In the genomic region with DNA sequence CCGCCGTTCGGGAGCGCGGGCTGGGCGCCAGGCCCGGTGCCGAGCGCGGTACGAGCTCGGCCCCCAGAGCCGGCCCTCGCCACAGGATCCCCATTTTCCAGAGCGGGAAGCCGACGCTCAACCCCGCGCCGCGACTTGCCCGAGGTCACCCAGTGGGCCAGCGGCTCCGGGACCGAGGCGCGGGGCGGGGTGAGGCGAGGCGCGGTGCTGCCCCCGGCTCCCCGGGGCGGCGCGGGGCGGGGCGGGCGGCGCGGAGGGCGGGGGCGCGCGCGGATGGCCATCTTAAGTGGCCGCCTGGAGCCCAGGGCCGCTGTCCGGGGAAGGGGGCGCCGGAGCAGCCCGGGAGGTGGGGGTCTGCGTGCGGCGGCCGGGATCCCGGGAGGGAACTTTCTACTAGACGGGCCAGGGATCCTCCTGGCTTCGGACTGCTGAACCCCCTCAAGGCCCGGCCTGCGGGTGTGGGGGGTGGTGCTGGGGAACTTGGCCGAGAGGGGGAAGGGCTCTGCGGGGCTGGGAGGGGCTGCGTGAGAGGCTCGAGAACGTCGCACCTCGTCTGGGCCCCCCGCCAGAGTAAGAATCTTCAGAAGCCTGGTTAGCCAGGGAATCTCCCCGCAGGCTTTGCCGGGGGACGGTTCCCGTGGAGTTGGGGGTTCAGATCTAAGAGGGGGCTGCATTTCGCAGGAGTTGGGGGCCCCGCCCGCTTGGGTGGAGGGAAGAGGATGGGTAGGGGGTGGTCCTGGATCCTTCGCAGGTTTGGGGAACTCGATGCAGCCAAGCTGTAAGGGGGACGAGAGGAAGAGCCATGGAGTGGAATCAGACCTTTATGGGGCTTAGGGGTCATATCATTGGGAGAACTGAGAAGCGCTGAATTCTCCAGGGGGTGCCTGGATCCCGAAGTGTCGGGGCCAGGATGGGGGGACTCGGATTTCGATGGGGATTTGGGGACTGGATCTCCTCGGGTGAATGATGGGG, we compare ENCODE assay signal across 8 cellular contexts. TPM values are rescaled to one million over a fixed set of nuclear protein-coding genes. Genes with fewer than 3 reads are reported as not detected.
DNase-seq lines count a peak whose midpoint lies in the region; ATAC-seq and TF ChIP-seq lines count a peak whose summit lies in the region.

No MANE protein-coding gene starts in this region.

- H3K9me3 ChIP-seq in sigmoid colon: no peaks in the 10 kb centered on the region

- peak in 1 of 4 donors; percentile 20 for TF ChIP-seq EP300 in sigmoid colon (IDR thresholded peaks at IDR 0.05)

- peaks cover 5 to 19% (median 10%) of the 10 kb centered on the region in 4 donors for H3K36me3 ChIP-seq in sigmoid colon

- intact Hi-C loops in Calu3 (cut with micrococcal nuclease; ENCODE audit: unreplicated experiment): loop anchor here (10.0 kb wide), 1 partner anchor 191 kb away; no protein-coding TSS in a partner anchor
- intact Hi-C loops in sigmoid colon (cut with DNase I): loop anchor here (5.0 kb wide), 3 partner anchors 112 to 297 kb away; a partner anchor contains a TSS

- H3K27ac ChIP-seq in angular gyrus (ENCODE audit: low read depth, low read length) (peak overlapping the region; percentile 57), sigmoid colon (peak overlapping the region; percentile 95 to 99 (median 98))

- CTCF ChIA-PET in Calu3 (lab: Charles Lee): interaction anchor here (0.7 to 1.6 kb wide), 5 partner anchors 14 to 285 kb away, joined by 3 to 7 read pairs (median 5); no protein-coding TSS in a partner anchor

- H3K27me3 ChIP-seq in sigmoid colon: no peaks in the 10 kb centered on the region

- H3K4me1 Mint-ChIP-seq in Calu3 (ENCODE audit: low read depth, unreplicated experiment): peaks cover 20% of the 10 kb centered on the region

- H3K4me3 ChIP-seq in sigmoid colon: peak overlapping the region; percentile 65 to 91 (median 80)

- 1% methylated on average over 85 of the region's 85 CpGs for WGBS in sigmoid colon, 2 donors

- ATAC-seq in GM19468 (IDR thresholded peaks at IDR 0.05; ENCODE audit: extremely low read depth, unreplicated experiment) (peak; percentile 10), HG03571 (IDR thresholded peaks at IDR 0.05; ENCODE audit: unreplicated experiment) (peak; percentile 35)

- H3K4me3 Mint-ChIP-seq in Calu3 (ENCODE audit: low read depth, unreplicated experiment): peak overlapping the region; percentile 73

- no TSS peak for BruUV-seq in Calu3 (replicated peaks; lab: Mats Ljungman, UMichigan)

- H3K4me1 ChIP-seq in sigmoid colon: peaks cover 2 to 49% (median 43%) of the 10 kb centered on the region in 4 donors

- DNase-seq in Calu3: peak; percentile 79
- peak; percentile 72 for DNase-seq in SKM-1 treated with dmso at 0.1 percent for 144 hours (lab: John Stamatoyannopoulos, UW; ENCODE audit: unreplicated experiment)
- DNase-seq in hepatic stellate cell (ENCODE audit: low spot score): peak; percentile 72
- peak; percentile 95 for DNase-seq in sigmoid colon
- DNase-seq in HPDE6-E6E7 (ENCODE audit: extremely low spot score): no peak

- H3K36me3 Mint-ChIP-seq in Calu3 (ENCODE audit: insufficient read depth, unreplicated experiment): peaks cover 39% of the 10 kb centered on the region

- TF ChIP-seq CTCF in Calu3 (IDR thresholded peaks at IDR 0.05; ENCODE audit: unreplicated experiment) (no peak), sigmoid colon (IDR thresholded peaks at IDR 0.05) (no peak)

- peak in 1 of 2 donors; percentile 43 for TF ChIP-seq POLR2A in sigmoid colon (IDR thresholded peaks at IDR 0.05)

- no peaks in the 10 kb centered on the region for H3K9me3 Mint-ChIP-seq in Calu3 (ENCODE audit: low read depth, unreplicated experiment)

- peak overlapping the region; percentile 42 for H3K27ac Mint-ChIP-seq in Calu3 (ENCODE audit: unreplicated experiment)

- peaks cover 2% of the 10 kb centered on the region for H3K27me3 Mint-ChIP-seq in Calu3 (ENCODE audit: unreplicated experiment)

RNA-seq across cellular contexts. Expression of a gene that starts 0.7 kb away (rescaled TPM):
- 203 and 221 TPM in 2 replicates for total RNA-seq in Calu3 (2022)
- 100 to 1,000 TPM in 1 of 4 donors, 10 to 100 TPM in 3; 66.6 to 195 (median 77.5) TPM for total RNA-seq in sigmoid colon
- 10 to 100 TPM; 30.0 to 96.5 (median 32.6) TPM for polyA plus RNA-seq in sigmoid colon

RNA-seq across cellular contexts. Expression of a gene that starts 7.3 kb away (rescaled TPM):
- not detected in 2 replicates for total RNA-seq in Calu3 (2022)
- total RNA-seq in sigmoid colon: 10 to 100 TPM; 14.7 to 61.7 (median 42.9) TPM
- 10 to 100 TPM; 14.1 to 27.0 (median 17.4) TPM for polyA plus RNA-seq in sigmoid colon

RNA-seq across cellular contexts. Expression of a gene that starts 20.1 kb away (rescaled TPM):
- total RNA-seq in Calu3 (2022) (not detected in 2 replicates), sigmoid colon (1 to 10 TPM in 1 of 4 donors, under 1 TPM in 2, not detected in 1; 0.41 to 2.9 (median 0.82) TPM)
- 1 to 10 TPM in 1 of 3 donors, not detected in 2; 1.7 TPM for polyA plus RNA-seq in sigmoid colon

RNA-seq across cellular contexts. Expression of a gene that starts 32.0 kb away (rescaled TPM):
- total RNA-seq in Calu3 (2022) (2.6 and 2.7 TPM in 2 replicates), sigmoid colon (under 1 TPM in 1 of 4 donors, not detected in 3; 0.71 TPM)
- under 1 TPM in 1 of 3 donors, not detected in 2; 0.15 TPM for polyA plus RNA-seq in sigmoid colon

Comparison
In these comparisons a context has a peak if more than half of its experiments do, and no peak if none do; other contexts are left out.
1. RNA of a gene that starts 7.3 kb away (total RNA-seq): 14.7 to 61.7 TPM in sigmoid colon; not detected in Calu3; every median in the first group is over 10 times any median in the second.